Comparison of ENCODE assay signal across 6 cellular contexts in the genomic region with DNA sequence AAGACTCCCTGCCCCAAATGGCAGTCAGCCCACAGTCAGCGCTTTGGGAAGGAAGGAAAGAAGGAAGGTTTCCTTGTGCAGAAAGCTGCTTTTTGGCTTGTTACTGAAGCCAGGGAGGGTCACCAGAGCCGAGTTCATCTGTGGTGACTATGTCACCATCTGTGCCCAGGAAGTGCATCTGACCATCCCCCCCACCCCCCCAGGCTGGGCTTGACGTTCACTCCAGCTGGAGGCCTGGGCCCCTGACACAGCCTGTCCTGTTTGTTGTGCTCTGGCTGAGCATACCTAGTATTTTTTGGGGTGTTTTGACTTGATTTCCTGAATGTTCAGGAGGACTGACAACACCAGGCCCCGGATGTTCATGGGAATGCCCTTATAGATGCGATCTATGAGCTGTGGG. TPM values are rescaled to one million over a fixed set of nuclear protein-coding genes. Genes with fewer than 3 reads are reported as not detected.
"Had no signal": no experiment of that assay in that cellular context is flagged by ENCODE, and none has a peak within 500 bp of the region (broad histone marks: within the 10 kb centered on the region; RNA-seq: fewer than 3 reads in every experiment).

No MANE protein-coding gene starts in this region.

RNA-seq across cellular contexts. Expression of a gene that starts 31.6 kb away (rescaled TPM):
- total RNA-seq: HepG2, HT-29, HT1080, IMR-90, K562 had no signal
- polyA plus RNA-seq: HepG2, IgD-negative memory B cell, IMR-90, K562 had no signal
